ENCODE assay signal across 1 cellular context in genomic region chr22:46267431-46268279, GRCh38.
A peak's percentile ranks its signal among the peaks of the same experiment; 100 is the strongest.
TF ChIP-seq lines count a peak whose summit lies in the region.

Gene TTC38 (plus strand): TSS chr22:46268008. CDS start chr22:46268040, 32 bp downstream.

TF ChIP-seq in A549, 52 proteins besides CTCF, POLR2A, EP300 and RAD21 (continued from another document):
- no peak for TF ChIP-seq CEBPB (IDR thresholded peaks at IDR 0.05)
- no peak for TF ChIP-seq BHLHE40 (IDR thresholded peaks at IDR 0.05; ENCODE audit: low read depth, low read length)
- TF ChIP-seq, protein P1, sequence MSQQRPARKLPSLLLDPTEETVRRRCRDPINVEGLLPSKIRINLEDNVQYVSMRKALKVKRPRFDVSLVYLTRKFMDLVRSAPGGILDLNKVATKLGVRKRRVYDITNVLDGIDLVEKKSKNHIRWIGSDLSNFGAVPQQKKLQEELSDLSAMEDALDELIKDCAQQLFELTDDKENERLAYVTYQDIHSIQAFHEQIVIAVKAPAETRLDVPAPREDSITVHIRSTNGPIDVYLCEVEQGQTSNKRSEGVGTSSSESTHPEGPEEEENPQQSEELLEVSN (IDR thresholded peaks at IDR 0.05; ENCODE audit: borderline replicate concordance, low read depth): no peak
- TF ChIP-seq NR3C1 (IDR thresholded peaks at IDR 0.05): no peak
- TF ChIP-seq JUN (IDR thresholded peaks at IDR 0.05): peak; percentile 15 to 52; a peak in 2 of 5 replicates
- TF ChIP-seq FOSL2 (IDR thresholded peaks at IDR 0.05): no peak
- no peak for TF ChIP-seq FOSL2 (CRISPR knock-in tag; IDR thresholded peaks at IDR 0.05)
- no peak for TF ChIP-seq USF2 (IDR thresholded peaks at IDR 0.05)
- TF ChIP-seq ZC3H11A (IDR thresholded peaks at IDR 0.05): no peak
- no peak for TF ChIP-seq HOXA7 (CRISPR knock-in tag; IDR thresholded peaks at IDR 0.05)
- no peak for TF ChIP-seq FOXS1 (CRISPR knock-in tag; IDR thresholded peaks at IDR 0.05)
- no peak for TF ChIP-seq ZNF302 (CRISPR knock-in tag; IDR thresholded peaks at IDR 0.05)
- no peak for TF ChIP-seq TFCP2L1 (CRISPR knock-in tag; IDR thresholded peaks at IDR 0.05)
- no peak for TF ChIP-seq KDM1A (IDR thresholded peaks at IDR 0.05; ENCODE audit: low read depth)
- TF ChIP-seq KDM5A (IDR thresholded peaks at IDR 0.05): peak; percentile 38; the same call in 1 of the 2 replicates
- TF ChIP-seq HEYL (CRISPR knock-in tag; IDR thresholded peaks at IDR 0.05): no peak
- no peak for TF ChIP-seq NFE2L2 (conservative IDR thresholded peaks at IDR 0.05; ENCODE audit: low read length)
- peak; percentile 88 for TF ChIP-seq PHF8 (IDR thresholded peaks at IDR 0.05; ENCODE audit: borderline replicate concordance, low read depth)
- no peak for TF ChIP-seq CHD4 (IDR thresholded peaks at IDR 0.05; ENCODE audit: borderline replicate concordance)
- no peak for TF ChIP-seq CBX8 (IDR thresholded peaks at IDR 0.05)
- no peak for TF ChIP-seq GATA3 (IDR thresholded peaks at IDR 0.05; ENCODE audit: borderline replicate concordance)
- no peak for TF ChIP-seq CHD2 (IDR thresholded peaks at IDR 0.05; ENCODE audit: low read length, partially characterized antibody)
- TF ChIP-seq RARB (CRISPR knock-in tag; IDR thresholded peaks at IDR 0.05): no peak
- no peak for TF ChIP-seq SREBF2 (IDR thresholded peaks at IDR 0.05)
